ENCODE assay signal across 11 cellular contexts in the genomic region with DNA sequence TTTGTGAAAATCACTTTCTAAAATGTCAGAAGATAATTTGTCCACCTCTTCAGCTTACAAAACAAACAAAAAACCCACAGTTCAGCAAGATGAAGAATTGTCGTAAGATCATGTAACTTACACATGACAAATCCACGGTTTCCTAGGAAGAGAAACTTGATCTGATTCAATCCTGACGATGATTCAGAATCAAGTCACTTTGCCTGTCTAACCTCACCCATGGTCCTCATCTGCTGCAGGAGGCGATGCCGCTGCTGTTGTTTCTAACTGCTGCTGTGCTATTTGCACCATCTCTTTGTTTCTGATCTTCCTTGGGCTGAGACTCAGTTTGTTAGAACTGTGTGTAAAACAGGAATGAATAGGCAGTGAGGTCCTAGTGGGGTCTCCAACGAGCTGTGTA. TPM values are rescaled to one million over a fixed set of nuclear protein-coding genes. Genes with fewer than 3 reads are reported as not detected.
DNase-seq lines count a peak whose midpoint lies in the region; ATAC-seq, FAIRE-seq and TF ChIP-seq lines count a peak whose summit lies in the region.
"Had no signal": no experiment of that assay in that cellular context is flagged by ENCODE, and none has a peak within 500 bp of the region (broad histone marks: within the 10 kb centered on the region; RNA-seq: fewer than 3 reads in every experiment).

No MANE protein-coding gene starts in this region.

- no peaks in the 10 kb centered on the region for H3K36me3 Mint-ChIP-seq in stimulated activated memory B cell treated with anti-CD40 and anti-IgM and Interleukin-4, amounts not matched to agents 10 μg/mL and 1 μg/mL and 100 μg/mL, for 72 hours

- no peaks in the 10 kb centered on the region for H3K4me1 ChIP-seq in vagina

- no peaks in the 10 kb centered on the region for H3K27me3 ChIP-seq in vagina

- intact Hi-C loops in Right ventricle myocardium inferior (cut with DNase I) (no loop called here), Right ventricle myocardium superior (cut with DNase I) (no loop called here), vagina (cut with DNase I) (no loop called here)

- no peak overlapping the region for H3K4me3 ChIP-seq in vagina

- FAIRE-seq in D721Med (lab: Jason Lieb, UNC) = no peak

- no peaks in the 10 kb centered on the region for H3K9me3 Mint-ChIP-seq in stimulated activated memory B cell treated with anti-CD40 and anti-IgM and Interleukin-4, amounts not matched to agents 10 μg/mL and 1 μg/mL and 100 μg/mL, for 72 hours

- DNase-seq in Right ventricle myocardium inferior (ENCODE audit: missing footprints) (peak; percentile 30), Right ventricle myocardium superior (no peak), RPMI7951 (ENCODE audit: low read depth) (peak; percentile 80), epithelial cell of prostate (ENCODE audit: low read depth, low spot score) (peak; percentile 53), vagina (ENCODE audit: extremely low spot score in 2 of 2) (no peak), D721Med (ENCODE audit: insufficient read length, low spot score) (no peak)
- DNase-seq: cerebellar nuclear complex had no signal

- H3K27ac Mint-ChIP-seq in stimulated activated memory B cell treated with anti-CD40 and anti-IgM and Interleukin-4, amounts not matched to agents 10 μg/mL and 1 μg/mL and 100 μg/mL, for 72 hours = no peak overlapping the region

- peaks cover 2% of the 10 kb centered on the region for H3K4me1 Mint-ChIP-seq in stimulated activated memory B cell treated with anti-CD40 and anti-IgM and Interleukin-4, amounts not matched to agents 10 μg/mL and 1 μg/mL and 100 μg/mL, for 72 hours

- H3K27ac ChIP-seq in epithelial cell of prostate (peak overlapping the region; percentile 60), vagina (peak overlapping the region; percentile 20)
- H3K27ac ChIP-seq: KMS-11 had no signal

- TF ChIP-seq CTCF in vagina (IDR thresholded peaks at IDR 0.05) (no peak), D721Med (IDR thresholded peaks at IDR 0.05; ENCODE audit: insufficient read depth, missing control alignments) (no peak)

- peaks cover 78% of the 10 kb centered on the region for H3K27me3 Mint-ChIP-seq in stimulated activated memory B cell treated with anti-CD40 and anti-IgM and Interleukin-4, amounts not matched to agents 10 μg/mL and 1 μg/mL and 100 μg/mL, for 72 hours

- ATAC-seq in Right ventricle myocardium inferior = no peak
- ATAC-seq in Right ventricle myocardium superior (ENCODE audit: poor library complexity) = no peak
- ATAC-seq in HG03565 (IDR thresholded peaks at IDR 0.05; ENCODE audit: unreplicated experiment) = no peak
- no peak for ATAC-seq in stimulated activated memory B cell treated with anti-CD40 and anti-IgM and Interleukin-4, amounts not matched to agents 10 μg/mL and 1 μg/mL and 100 μg/mL, for 72 hours

- H3K9me3 ChIP-seq in vagina = no peaks in the 10 kb centered on the region

- H3K36me3 ChIP-seq in vagina = no peaks in the 10 kb centered on the region

- no peak overlapping the region for H3K4me3 Mint-ChIP-seq in stimulated activated memory B cell treated with anti-CD40 and anti-IgM and Interleukin-4, amounts not matched to agents 10 μg/mL and 1 μg/mL and 100 μg/mL, for 72 hours

- no peak for TF ChIP-seq POLR2A in vagina (IDR thresholded peaks at IDR 0.05)

RNA-seq across cellular contexts. Expression of a gene that starts 10.1 kb away (rescaled TPM):
- total RNA-seq in Right ventricle myocardium inferior (2.4 TPM), Right ventricle myocardium superior (2.5 TPM), vagina (2.9 TPM)
- not detected in 2 replicates for total RNA-seq in RPMI7951 (2014; rRNA removed; shearing (Covaris generic))

RNA-seq across cellular contexts. Expression of a gene that starts 11.8 kb away (rescaled TPM):
- total RNA-seq in Right ventricle myocardium inferior (0.46 TPM), Right ventricle myocardium superior (0.40 TPM), vagina (not detected)
- not detected in 2 replicates for total RNA-seq in RPMI7951 (2014; rRNA removed; shearing (Covaris generic))
- total RNA-seq: pulmonary artery endothelial cell had no signal

RNA-seq across cellular contexts. Expression of a gene that starts 22.8 kb away (rescaled TPM):
- total RNA-seq in Right ventricle myocardium inferior (8.1 TPM), Right ventricle myocardium superior (6.7 TPM), vagina (11.5 TPM)
- total RNA-seq in RPMI7951 (2014; rRNA removed; shearing (Covaris generic)) = not detected in 2 replicates

RNA-seq across cellular contexts. Expression of a gene that starts 49.7 kb away (rescaled TPM):
- total RNA-seq in Right ventricle myocardium inferior (not detected), Right ventricle myocardium superior (not detected), vagina (not detected)
- total RNA-seq in RPMI7951 (2014; rRNA removed; shearing (Covaris generic)) = not detected in 2 replicates

RNA-seq across cellular contexts. Expression of a gene that starts 54.1 kb away (rescaled TPM):
- total RNA-seq in Right ventricle myocardium inferior = 2.2 TPM
- total RNA-seq in Right ventricle myocardium superior = 1.1 TPM
- 0.48 TPM in 1 of 2 replicates, not detected in the other for total RNA-seq in RPMI7951 (2014; rRNA removed; shearing (Covaris generic))
- 4.9 TPM for total RNA-seq in vagina

Comparison
In these comparisons a context has a peak if more than half of its experiments do, and no peak if none do; other contexts are left out.
1. DNase-seq: peak in Right ventricle myocardium inferior (single experiment), RPMI7951 (single experiment) and epithelial cell of prostate (single experiment); none in Right ventricle myocardium superior (single experiment), vagina (0 of 2) and D721Med (single experiment).